Comparison of ENCODE assay signal across 9 cellular contexts in genomic region chr11:32297629-32298028, GRCh38.
DNase-seq lines count a peak whose midpoint lies in the region; ATAC-seq and TF ChIP-seq lines count a peak whose summit lies in the region.
"Had no signal": no experiment of that assay in that cellular context is flagged by ENCODE, and none has a peak within 500 bp of the region (broad histone marks: within the 10 kb centered on the region; RNA-seq: fewer than 3 reads in every experiment).

No MANE protein-coding gene starts in this region.

- ATAC-seq in GM19467 (IDR thresholded peaks at IDR 0.05; ENCODE audit: unreplicated experiment), result no peak

- no peaks in the 10 kb centered on the region for H3K27me3 ChIP-seq in CD4-positive, alpha-beta memory T cell (ENCODE audit: insufficient read depth, low read length)
- H3K27me3 ChIP-seq in ascending aorta, result no peaks in the 10 kb centered on the region

- TF ChIP-seq CTCF in HEK293 (tag by site-specific recombination; IDR thresholded peaks at IDR 0.05), result no peak
- peak; percentile 65 for TF ChIP-seq CTCF in type B pancreatic cell (conservative IDR thresholded peaks at IDR 0.05)
- TF ChIP-seq CTCF in ascending aorta (IDR thresholded peaks at IDR 0.05), result no peak

- peaks cover 0 to under 1% of the 10 kb centered on the region in 2 donors for H3K27me3 Mint-ChIP-seq in CD4-positive, alpha-beta memory T cell
- no peaks in the 10 kb centered on the region for H3K27me3 Mint-ChIP-seq in type B pancreatic cell
- H3K27me3 Mint-ChIP-seq: stimulated activated naive B cell treated with anti-CD40 and anti-IgM and Interleukin-4, amounts not matched to agents 10 μg/mL and 1 μg/mL and 100 μg/mL, for 72 hours had no signal

- no peak overlapping the region for H3K4me3 Mint-ChIP-seq in CD4-positive, alpha-beta memory T cell
- H3K4me3 Mint-ChIP-seq in type B pancreatic cell, result no peak overlapping the region
- H3K4me3 Mint-ChIP-seq: stimulated activated naive B cell treated with anti-CD40 and anti-IgM and Interleukin-4, amounts not matched to agents 10 μg/mL and 1 μg/mL and 100 μg/mL, for 72 hours had no signal

- no peaks in the 10 kb centered on the region for H3K4me1 Mint-ChIP-seq in CD4-positive, alpha-beta memory T cell
- peaks cover 8% of the 10 kb centered on the region for H3K4me1 Mint-ChIP-seq in type B pancreatic cell (ENCODE audit: unreplicated experiment)
- H3K4me1 Mint-ChIP-seq: stimulated activated naive B cell treated with anti-CD40 and anti-IgM and Interleukin-4, amounts not matched to agents 10 μg/mL and 1 μg/mL and 100 μg/mL, for 72 hours had no signal

- no peak overlapping the region for H3K27ac ChIP-seq in CD4-positive, alpha-beta memory T cell (ENCODE audit: low read depth, low read length)
- H3K27ac ChIP-seq in HEK293 (ENCODE audit: extremely low read depth, low read depth, low read length) (no peak overlapping the region), ascending aorta (no peak overlapping the region)

- intact Hi-C loops in CD4-positive, alpha-beta memory T cell (cut with micrococcal nuclease), result no loop called here
- intact Hi-C loops in ascending aorta (cut with DNase I), result no loop called here

- no peak overlapping the region for H3K4me3 ChIP-seq in CD4-positive, alpha-beta memory T cell (ENCODE audit: low read length in 2 of 2)
- H3K4me3 ChIP-seq in HEK293 (ENCODE audit: low read depth, low read length), result no peak overlapping the region
- H3K4me3 ChIP-seq in ascending aorta, result no peak overlapping the region

- no peaks in the 10 kb centered on the region for H3K9me3 Mint-ChIP-seq in CD4-positive, alpha-beta memory T cell
- no peaks in the 10 kb centered on the region for H3K9me3 Mint-ChIP-seq in type B pancreatic cell
- H3K9me3 Mint-ChIP-seq: stimulated activated naive B cell treated with anti-CD40 and anti-IgM and Interleukin-4, amounts not matched to agents 10 μg/mL and 1 μg/mL and 100 μg/mL, for 72 hours had no signal

- H3K36me3 Mint-ChIP-seq in CD4-positive, alpha-beta memory T cell, result no peaks in the 10 kb centered on the region
- no peaks in the 10 kb centered on the region for H3K36me3 Mint-ChIP-seq in type B pancreatic cell
- H3K36me3 Mint-ChIP-seq: stimulated activated naive B cell treated with anti-CD40 and anti-IgM and Interleukin-4, amounts not matched to agents 10 μg/mL and 1 μg/mL and 100 μg/mL, for 72 hours had no signal

- no peak overlapping the region for H3K27ac Mint-ChIP-seq in CD4-positive, alpha-beta memory T cell
- H3K27ac Mint-ChIP-seq in type B pancreatic cell, result no peak overlapping the region
- H3K27ac Mint-ChIP-seq: stimulated activated naive B cell treated with anti-CD40 and anti-IgM and Interleukin-4, amounts not matched to agents 10 μg/mL and 1 μg/mL and 100 μg/mL, for 72 hours had no signal

- no peaks in the 10 kb centered on the region for H3K9me3 ChIP-seq in CD4-positive, alpha-beta memory T cell (ENCODE audit: control insufficient read depth in 1 of 2, low read length in 2 of 2)
- H3K9me3 ChIP-seq in HEK293 (ENCODE audit: control insufficient read depth, insufficient read depth, low read depth, low read length), result no peaks in the 10 kb centered on the region
- no peaks in the 10 kb centered on the region for H3K9me3 ChIP-seq in ascending aorta

- CTCF ChIA-PET in CD4-positive, alpha-beta memory T cell (lab: Charles Lee; ENCODE audit: partially characterized antibody), result interaction anchor here (1.1 to 3.6 kb wide), 14 partner anchors 9 to 1191 kb away, joined by 3 to 15 read pairs (median 5); no protein-coding TSS in a partner anchor
- CTCF ChIA-PET in HEK293 (lab: Yijun Ruan, JAX), result interaction anchor here (0.5 to 3.1 kb wide), 18 partner anchors 9 to 1327 kb away, joined by 3 to 14 read pairs (median 3); no protein-coding TSS in a partner anchor

- POLR2A ChIA-PET in CD4-positive, alpha-beta memory T cell (lab: Charles Lee; ENCODE audit: partially characterized antibody), result no interaction called here
- POLR2A ChIA-PET in HEK293 (lab: Yijun Ruan, JAX), result no interaction called here

- DNase-seq in CD4-positive, alpha-beta memory T cell, result peak in 4 of 5 donors; percentile 6 to 10 (median 7)
- DNase-seq in NOMO-1 treated with dmso at 0.1 percent for 144 hours (lab: John Stamatoyannopoulos, UW; ENCODE audit: unreplicated experiment) (peak; percentile 6), fibroblast of gingiva (ENCODE audit: low read depth) (peak; percentile 21), type B pancreatic cell (ENCODE audit: extremely low spot score, unreplicated experiment) (no peak), ascending aorta (ENCODE audit: low spot score in 2 of 2) (no peak), NCI-H510A treated with DMSO at 0.1 percent for 48 hours (lab: John Stamatoyannopoulos, UW) (no peak)
- DNase-seq: stimulated activated naive B cell treated with anti-CD40 and anti-IgM and Interleukin-4, amounts not matched to agents 10 μg/mL and 1 μg/mL and 100 μg/mL, for 72 hours had no signal

- no peaks in the 10 kb centered on the region for H3K4me1 ChIP-seq in CD4-positive, alpha-beta memory T cell (ENCODE audit: insufficient read depth, low read length)
- no peaks in the 10 kb centered on the region for H3K4me1 ChIP-seq in HEK293 (ENCODE audit: control insufficient read depth, insufficient read depth, low read length)
- no peaks in the 10 kb centered on the region for H3K4me1 ChIP-seq in ascending aorta

- H3K36me3 ChIP-seq in CD4-positive, alpha-beta memory T cell (ENCODE audit: insufficient read depth, low read length), result no peaks in the 10 kb centered on the region
- H3K36me3 ChIP-seq in HEK293 (ENCODE audit: control insufficient read depth in 2 of 2, insufficient read depth in 1 of 2, low read length in 2 of 2), result no peaks in the 10 kb centered on the region
- H3K36me3 ChIP-seq in ascending aorta, result no peaks in the 10 kb centered on the region

TF ChIP-seq in HEK293, 187 proteins besides CTCF, POLR2A, EP300 and RAD21:
- TF ChIP-seq, protein P1, sequence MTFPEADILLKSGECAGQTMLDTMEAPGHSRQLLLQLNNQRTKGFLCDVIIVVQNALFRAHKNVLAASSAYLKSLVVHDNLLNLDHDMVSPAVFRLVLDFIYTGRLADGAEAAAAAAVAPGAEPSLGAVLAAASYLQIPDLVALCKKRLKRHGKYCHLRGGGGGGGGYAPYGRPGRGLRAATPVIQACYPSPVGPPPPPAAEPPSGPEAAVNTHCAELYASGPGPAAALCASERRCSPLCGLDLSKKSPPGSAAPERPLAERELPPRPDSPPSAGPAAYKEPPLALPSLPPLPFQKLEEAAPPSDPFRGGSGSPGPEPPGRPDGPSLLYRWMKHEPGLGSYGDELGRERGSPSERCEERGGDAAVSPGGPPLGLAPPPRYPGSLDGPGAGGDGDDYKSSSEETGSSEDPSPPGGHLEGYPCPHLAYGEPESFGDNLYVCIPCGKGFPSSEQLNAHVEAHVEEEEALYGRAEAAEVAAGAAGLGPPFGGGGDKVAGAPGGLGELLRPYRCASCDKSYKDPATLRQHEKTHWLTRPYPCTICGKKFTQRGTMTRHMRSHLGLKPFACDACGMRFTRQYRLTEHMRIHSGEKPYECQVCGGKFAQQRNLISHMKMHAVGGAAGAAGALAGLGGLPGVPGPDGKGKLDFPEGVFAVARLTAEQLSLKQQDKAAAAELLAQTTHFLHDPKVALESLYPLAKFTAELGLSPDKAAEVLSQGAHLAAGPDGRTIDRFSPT (tag by site-specific recombination; IDR thresholded peaks at IDR 0.05), result no peak
- peak; percentile 67 for TF ChIP-seq ZNF654 (tag by site-specific recombination; IDR thresholded peaks at IDR 0.05; ENCODE audit: low read depth)
TF ChIP-seq in HEK293: peak in this region for 1.

Comparison
In these comparisons a context has a peak if more than half of its experiments do, and no peak if none do; other contexts are left out.
1. DNase-seq: peak in CD4-positive, alpha-beta memory T cell (4 of 5), NOMO-1 treated with dmso at 0.1 percent for 144 hours (single experiment) and fibroblast of gingiva (single experiment); none in type B pancreatic cell (single experiment), ascending aorta (0 of 2) and NCI-H510A treated with DMSO at 0.1 percent for 48 hours (single experiment).